ENCODE assay signal across 29 cellular contexts in genomic region chr1:59604191-59604590, GRCh38.
A peak's percentile ranks its signal among the peaks of the same experiment; 100 is the strongest.
DNase-seq lines count a peak whose midpoint lies in the region; ATAC-seq, FAIRE-seq and TF ChIP-seq lines count a peak whose summit lies in the region.
"Had no signal": no experiment of that assay in that cellular context is flagged by ENCODE, and none has a peak within 500 bp of the region (broad histone marks: within the 10 kb centered on the region; RNA-seq: fewer than 3 reads in every experiment).

No MANE protein-coding gene starts in this region.

- TF ChIP-seq EP300 in GM12878 (IDR thresholded peaks at IDR 0.05; ENCODE audit: borderline replicate concordance in 1 of 2, control insufficient read depth in 1 of 2, low read depth in 2 of 2, low read length in 2 of 2): no peak

- H3K9me3 ChIP-seq in GM12878 (replicated peaks; ENCODE audit: control insufficient read depth, insufficient read depth, low read length): no peaks in the 10 kb centered on the region
- H3K9me3 ChIP-seq: BE2C, heart left ventricle, mucosa of descending colon, vagina had no signal

- BruUV-seq in GM12878 (replicated peaks; lab: Mats Ljungman, UMichigan): no TSS peak

- no peak for FAIRE-seq in GM12878 (lab: Jason Lieb, UNC)

- no peak overlapping the region for H3K4me2 ChIP-seq in GM12878 (ENCODE audit: control insufficient read depth, insufficient read depth)
- H3K4me2 ChIP-seq: GM23338 had no signal

- SMC1A ChIA-PET in GM12878 (lab: Charles Lee; ENCODE audit: uncharacterized antibody, unreplicated experiment): interaction anchor here (0.8 to 3.1 kb wide), 3 partner anchors 23 to 94 kb away, joined by 3 to 9 read pairs (median 4); no protein-coding TSS in a partner anchor

- TF ChIP-seq CTCF in GM12878 (IDR thresholded peaks at IDR 0.05 in 2 of 3, conservative IDR thresholded peaks at IDR 0.05 in 1 of 3; ENCODE audit: control insufficient read depth in 2 of 3, extremely low read depth in 1 of 3, insufficient read depth in 1 of 3, low read depth in 3 of 3, low read length in 3 of 3) (no peak), retinal pigment epithelial cell (conservative IDR thresholded peaks at IDR 0.05; ENCODE audit: low read depth, low read length) (no peak)

- in situ Hi-C loops in GM12878 (cut with MboI): no loop called here

- RAD21 ChIA-PET in GM12878 (lab: Charles Lee; ENCODE audit: unreplicated experiment): interaction anchor here (0.7 kb wide), 1 partner anchor 249 kb away, joined by 3 read pairs; no protein-coding TSS in a partner anchor

- H3K4me3 ChIP-seq in GM12878 (no peak overlapping the region), retinal pigment epithelial cell (ENCODE audit: low read length) (no peak overlapping the region)
- H3K4me3 ChIP-seq: GM23338, heart left ventricle, lung, mucosa of descending colon, vagina had no signal

- intact Hi-C loops in GM12878 (cut with micrococcal nuclease; ENCODE audit: unreplicated experiment): no loop called here

- no peaks in the 10 kb centered on the region for H3K36me3 ChIP-seq in GM12878 (ENCODE audit: control insufficient read depth in 2 of 2, insufficient read depth in 2 of 2, low read length in 1 of 2)
- H3K36me3 ChIP-seq: BE2C, vagina had no signal

- H3K4me1 ChIP-seq in GM12878 (ENCODE audit: control insufficient read depth, insufficient read depth, low read length): no peaks in the 10 kb centered on the region; the same call in 1 of the 2 replicates
- H3K4me1 ChIP-seq: BE2C, parathyroid adenoma, vagina had no signal

- no peaks in the 10 kb centered on the region for H3K79me2 ChIP-seq in GM12878 (ENCODE audit: control insufficient read depth, insufficient read depth, low read length)
- H3K79me2 ChIP-seq: parathyroid adenoma had no signal

- H2AFZ ChIP-seq in GM12878 (ENCODE audit: control insufficient read depth, low read depth, low read length): no peak overlapping the region
- H2AFZ ChIP-seq: GM23338, parathyroid adenoma had no signal

- H3K9ac ChIP-seq in GM12878 (ENCODE audit: control insufficient read depth, insufficient read depth, low read length): no peak overlapping the region
- H3K9ac ChIP-seq: parathyroid adenoma had no signal

- peak; percentile 4 for DNase-seq in EH (ENCODE audit: low read depth)
- no peak for DNase-seq in GM12878 (ENCODE audit: low read depth, low spot score)
- peak; percentile 35 for DNase-seq in kidney glomerular epithelial cell (lab: John Stamatoyannopoulos, UW)
- peak; percentile 16 for DNase-seq in retinal pigment epithelial cell (ENCODE audit: low read depth)
- no peak for DNase-seq in SHP77 treated with DMSO at 0.1 percent for 48 hours (lab: John Stamatoyannopoulos, UW)
- DNase-seq in NCI-H1436 treated with DMSO at 0.1 percent for 48 hours (lab: John Stamatoyannopoulos, UW): no peak
- no peak for DNase-seq in ureter (ENCODE audit: low spot score)
- DNase-seq: activated CD4-positive, alpha-beta T cell treated with anti-CD3 and anti-CD28 coated beads for 1 hour; activated CD8-positive, alpha-beta T cell treated with anti-CD3 and anti-CD28 coated beads, Interleukin-2, amount 10 ng/mL, durations not matched to agents 7 days and 5 days; activated effector memory CD4-positive, alpha-beta T cell treated with Interleukin-2 at 50 U/mL for 16 hours; activated naive CD8-positive, alpha-beta T cell treated with anti-CD3 and anti-CD28 coated beads for 36 hours; activated T-cell treated with anti-CD3 and anti-CD28 coated beads for 4 hours; BE2C; CD8-positive, alpha-beta memory T cell; heart left ventricle; mucosa of descending colon; NCI-H1092; NCI-H2029; NCI-H2227 treated with DMSO at 0.1 percent for 48 hours; SIG-M5; stimulated activated CD4-positive, alpha-beta T cell treated with anti-CD3 and anti-CD28 coated beads, Interleukin-15, amount 100 ng/mL, for 24 hours; stimulated activated naive B cell treated with anti-CD40 and anti-IgM and Interleukin-4, amounts not matched to agents 10 μg/mL and 1 μg/mL and 100 μg/mL, for 72 hours; T-helper 1 cell had no signal

- ATAC-seq in GM12878: peak; percentile 24; the same call in 2 of the 3 replicates
- no peak for ATAC-seq in HG03442 (IDR thresholded peaks at IDR 0.05; ENCODE audit: unreplicated experiment)
- ATAC-seq: activated CD8-positive, alpha-beta T cell treated with anti-CD3 and anti-CD28 coated beads, Interleukin-2, amount 10 ng/mL, durations not matched to agents 7 days and 5 days; GM23338; heart left ventricle; mucosa of descending colon; Panc1; stimulated activated naive B cell treated with anti-CD40 and anti-IgM and Interleukin-4, amounts not matched to agents 10 μg/mL and 1 μg/mL and 100 μg/mL, for 72 hours had no signal

- H3K27ac ChIP-seq in GM12878 (ENCODE audit: control insufficient read depth, insufficient read depth): no peak overlapping the region
- H3K27ac ChIP-seq: heart left ventricle, parathyroid adenoma, vagina had no signal

- TF ChIP-seq POLR2A in GM12878 (IDR thresholded peaks at IDR 0.05; ENCODE audit: low read depth, low read length): no peak

- no peaks in the 10 kb centered on the region for H3K27me3 ChIP-seq in GM12878 (replicated peaks in 1 of 2; ENCODE audit: control insufficient read depth in 2 of 2, insufficient read depth in 2 of 2, low read length in 1 of 2)
- H3K27me3 ChIP-seq: BE2C, heart left ventricle, vagina had no signal

- CTCF ChIA-PET in GM12878 (lab: Yijun Ruan, JAX): interaction anchor here (0.5 kb wide), 1 partner anchor 1799 kb away, joined by 3 read pairs; no protein-coding TSS in a partner anchor

- no peak for TF ChIP-seq RAD21 in GM12878 (IDR thresholded peaks at IDR 0.05; ENCODE audit: insufficient read depth, low read depth, low read length)

- POLR2A ChIA-PET in GM12878 (lab: Charles Lee): no interaction called here

- H4K20me1 ChIP-seq in GM12878 (ENCODE audit: control insufficient read depth, insufficient read depth): no peaks in the 10 kb centered on the region

TF ChIP-seq in GM12878, 131 proteins besides CTCF, POLR2A, EP300 and RAD21:
- no peak for TF ChIP-seq NR2C2 (IDR thresholded peaks at IDR 0.05; ENCODE audit: borderline replicate concordance, control insufficient read depth, insufficient read length, low read depth)
- no peak for TF ChIP-seq PML (IDR thresholded peaks at IDR 0.05; ENCODE audit: low read length)
- no peak for TF ChIP-seq FOS (IDR thresholded peaks at IDR 0.05; ENCODE audit: borderline replicate concordance, extremely low read depth, insufficient read length)
- no peak for TF ChIP-seq NFXL1 (IDR thresholded peaks at IDR 0.05; ENCODE audit: borderline replicate concordance)
TF ChIP-seq in GM12878: peak in this region for 0.

Comparison
In these comparisons a context has a peak if more than half of its experiments do, and no peak if none do; other contexts are left out.
1. DNase-seq: peak in EH (single experiment), kidney glomerular epithelial cell (single experiment) and retinal pigment epithelial cell (single experiment); none in GM12878 (single experiment), SHP77 treated with DMSO at 0.1 percent for 48 hours (single experiment), NCI-H1436 treated with DMSO at 0.1 percent for 48 hours (single experiment) and ureter (single experiment).